Comparison of ENCODE assay signal across 9 cellular contexts in the genomic region with DNA sequence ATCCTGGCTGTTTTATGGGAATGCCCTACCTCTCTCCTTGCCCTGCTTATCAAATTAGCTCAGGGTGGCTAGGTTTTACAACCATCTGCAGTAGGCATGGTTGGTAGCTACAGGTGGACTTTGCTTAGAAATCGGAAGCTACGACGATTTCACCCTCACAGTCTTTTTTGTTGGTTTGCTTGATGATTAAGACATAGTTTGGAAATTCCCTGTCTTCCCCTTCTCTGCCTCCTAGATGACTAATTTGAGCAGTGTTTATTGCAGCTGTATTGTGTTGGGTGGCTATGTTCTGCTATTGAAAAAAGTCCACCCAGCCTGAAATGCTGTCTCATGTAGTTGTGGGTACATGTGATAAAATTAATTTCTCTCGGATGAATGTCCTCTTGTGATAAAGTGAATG. TPM values are rescaled to one million over a fixed set of nuclear protein-coding genes. Genes with fewer than 3 reads are reported as not detected.
A peak's percentile ranks its signal among the peaks of the same experiment; 100 is the strongest.
DNase-seq lines count a peak whose midpoint lies in the region; ATAC-seq lines count a peak whose summit lies in the region.
"Had no signal": no experiment of that assay in that cellular context is flagged by ENCODE, and none has a peak within 500 bp of the region (broad histone marks: within the 10 kb centered on the region; RNA-seq: fewer than 3 reads in every experiment).

No MANE protein-coding gene starts in this region.

- H3K4me3 Mint-ChIP-seq in activated CD4-positive, alpha-beta T cell treated with anti-CD3 and anti-CD28 coated beads, Interleukin-2, amount 10 ng/mL, durations not matched to agents 24 days and 14 days: peak overlapping the region; percentile 43
- H3K4me3 Mint-ChIP-seq in dendritic cell treated with granulocyte-macrophage colony-stimulating factor and Interleukin-4, amounts not matched to agents 40 ng/mL and 50 ng/mL, for 4 days: peak overlapping the region; percentile 59
- H3K4me3 Mint-ChIP-seq in stimulated activated effector memory CD8-positive, alpha-beta T cell treated with anti-CD3 and anti-CD28 coated beads, Interleukin-12 subunit alpha, Interleukin-12 subunit beta, amount 100 ng/mL, for 72 hours: peak overlapping the region; percentile 39

- peak; percentile 99 for ATAC-seq in stimulated activated effector memory CD8-positive, alpha-beta T cell treated with anti-CD3 and anti-CD28 coated beads, Interleukin-12 subunit alpha, Interleukin-12 subunit beta, amount 100 ng/mL, for 72 hours
- ATAC-seq in HG02610 (IDR thresholded peaks at IDR 0.05; ENCODE audit: unreplicated experiment): no peak
- no peak for ATAC-seq in GM19035 (IDR thresholded peaks at IDR 0.05; ENCODE audit: unreplicated experiment)
- no peak for ATAC-seq in HG02852 (IDR thresholded peaks at IDR 0.05; ENCODE audit: unreplicated experiment)

- intact Hi-C loops in activated CD4-positive, alpha-beta T cell treated with anti-CD3 and anti-CD28 coated beads, Interleukin-2, amount 10 ng/mL, durations not matched to agents 24 days and 14 days (cut with micrococcal nuclease): loop anchor here (1.0 kb wide), 3 partner anchors 18 to 39 kb away; no protein-coding TSS in a partner anchor
- intact Hi-C loops in dendritic cell treated with granulocyte-macrophage colony-stimulating factor and Interleukin-4, amounts not matched to agents 40 ng/mL and 50 ng/mL, for 4 days (cut with micrococcal nuclease): loop anchor here (2.0 kb wide), 1 partner anchor 18 kb away; no protein-coding TSS in a partner anchor

- H3K27me3 Mint-ChIP-seq in activated CD4-positive, alpha-beta T cell treated with anti-CD3 and anti-CD28 coated beads, Interleukin-2, amount 10 ng/mL, durations not matched to agents 24 days and 14 days: no peaks in the 10 kb centered on the region
- no peaks in the 10 kb centered on the region for H3K27me3 Mint-ChIP-seq in dendritic cell treated with granulocyte-macrophage colony-stimulating factor and Interleukin-4, amounts not matched to agents 40 ng/mL and 50 ng/mL, for 4 days

- peaks cover 18% of the 10 kb centered on the region for H3K4me1 Mint-ChIP-seq in activated CD4-positive, alpha-beta T cell treated with anti-CD3 and anti-CD28 coated beads, Interleukin-2, amount 10 ng/mL, durations not matched to agents 24 days and 14 days
- peaks cover 58% of the 10 kb centered on the region for H3K4me1 Mint-ChIP-seq in dendritic cell treated with granulocyte-macrophage colony-stimulating factor and Interleukin-4, amounts not matched to agents 40 ng/mL and 50 ng/mL, for 4 days (ENCODE audit: low read depth)
- peaks cover 42% of the 10 kb centered on the region for H3K4me1 Mint-ChIP-seq in stimulated activated effector memory CD8-positive, alpha-beta T cell treated with anti-CD3 and anti-CD28 coated beads, Interleukin-12 subunit alpha, Interleukin-12 subunit beta, amount 100 ng/mL, for 72 hours

- H3K36me3 Mint-ChIP-seq in activated CD4-positive, alpha-beta T cell treated with anti-CD3 and anti-CD28 coated beads, Interleukin-2, amount 10 ng/mL, durations not matched to agents 24 days and 14 days (ENCODE audit: low read depth): peaks cover 2% of the 10 kb centered on the region
- peaks cover 29% of the 10 kb centered on the region for H3K36me3 Mint-ChIP-seq in dendritic cell treated with granulocyte-macrophage colony-stimulating factor and Interleukin-4, amounts not matched to agents 40 ng/mL and 50 ng/mL, for 4 days (ENCODE audit: low read depth)
- H3K36me3 Mint-ChIP-seq in stimulated activated effector memory CD8-positive, alpha-beta T cell treated with anti-CD3 and anti-CD28 coated beads, Interleukin-12 subunit alpha, Interleukin-12 subunit beta, amount 100 ng/mL, for 72 hours: no peaks in the 10 kb centered on the region

- H3K9me3 Mint-ChIP-seq in activated CD4-positive, alpha-beta T cell treated with anti-CD3 and anti-CD28 coated beads, Interleukin-2, amount 10 ng/mL, durations not matched to agents 24 days and 14 days: no peaks in the 10 kb centered on the region
- no peaks in the 10 kb centered on the region for H3K9me3 Mint-ChIP-seq in dendritic cell treated with granulocyte-macrophage colony-stimulating factor and Interleukin-4, amounts not matched to agents 40 ng/mL and 50 ng/mL, for 4 days
- no peaks in the 10 kb centered on the region for H3K9me3 Mint-ChIP-seq in stimulated activated effector memory CD8-positive, alpha-beta T cell treated with anti-CD3 and anti-CD28 coated beads, Interleukin-12 subunit alpha, Interleukin-12 subunit beta, amount 100 ng/mL, for 72 hours

- peak; percentile 73 for DNase-seq in activated CD4-positive, alpha-beta T cell treated with anti-CD3 and anti-CD28 coated beads, Interleukin-2, amount 10 ng/mL, durations not matched to agents 24 days and 14 days
- no peak for DNase-seq in activated CD4-positive, alpha-beta T cell treated with anti-CD3 and anti-CD28 coated beads, Interleukin-2, amount 50 U/mL, for 4 hours
- DNase-seq in HuH-7 (ENCODE audit: low spot score): peak; percentile 29
- DNase-seq in stimulated activated effector memory CD8-positive, alpha-beta T cell treated with anti-CD3 and anti-CD28 coated beads, Interleukin-12 subunit alpha, Interleukin-12 subunit beta, amount 100 ng/mL, for 72 hours (ENCODE audit: low spot score in 2 of 2): no peak
- DNase-seq: anterior cingulate cortex had no signal

- no peak overlapping the region for H3K27ac Mint-ChIP-seq in activated CD4-positive, alpha-beta T cell treated with anti-CD3 and anti-CD28 coated beads, Interleukin-2, amount 10 ng/mL, durations not matched to agents 24 days and 14 days
- peak overlapping the region; percentile 89 for H3K27ac Mint-ChIP-seq in dendritic cell treated with granulocyte-macrophage colony-stimulating factor and Interleukin-4, amounts not matched to agents 40 ng/mL and 50 ng/mL, for 4 days
- H3K27ac Mint-ChIP-seq in stimulated activated effector memory CD8-positive, alpha-beta T cell treated with anti-CD3 and anti-CD28 coated beads, Interleukin-12 subunit alpha, Interleukin-12 subunit beta, amount 100 ng/mL, for 72 hours: peak overlapping the region; percentile 33

RNA-seq across cellular contexts. Expression of a gene that starts 37.1 kb away (rescaled TPM):
- 84.9 and 93.7 TPM in 2 replicates for total RNA-seq in activated CD4-positive, alpha-beta T cell treated with anti-CD3 and anti-CD28 coated beads, Interleukin-2, amount 10 ng/mL, durations not matched to agents 24 days and 14 days

Comparison
In these comparisons a context has a peak if more than half of its experiments do, and no peak if none do; other contexts are left out.
1. DNase-seq: peak in activated CD4-positive, alpha-beta T cell treated with anti-CD3 and anti-CD28 coated beads, Interleukin-2, amount 10 ng/mL, durations not matched to agents 24 days and 14 days (single experiment) and HuH-7 (single experiment); none in activated CD4-positive, alpha-beta T cell treated with anti-CD3 and anti-CD28 coated beads, Interleukin-2, amount 50 U/mL, for 4 hours (0 of 2) and stimulated activated effector memory CD8-positive, alpha-beta T cell treated with anti-CD3 and anti-CD28 coated beads, Interleukin-12 subunit alpha, Interleukin-12 subunit beta, amount 100 ng/mL, for 72 hours (0 of 2).
2. Peak in every context shown above with its lines, with median percentiles within 50 percentile points of each other: H3K4me3 Mint-ChIP-seq.